35 cellular contexts compared by ENCODE assay signal in the genomic region with DNA sequence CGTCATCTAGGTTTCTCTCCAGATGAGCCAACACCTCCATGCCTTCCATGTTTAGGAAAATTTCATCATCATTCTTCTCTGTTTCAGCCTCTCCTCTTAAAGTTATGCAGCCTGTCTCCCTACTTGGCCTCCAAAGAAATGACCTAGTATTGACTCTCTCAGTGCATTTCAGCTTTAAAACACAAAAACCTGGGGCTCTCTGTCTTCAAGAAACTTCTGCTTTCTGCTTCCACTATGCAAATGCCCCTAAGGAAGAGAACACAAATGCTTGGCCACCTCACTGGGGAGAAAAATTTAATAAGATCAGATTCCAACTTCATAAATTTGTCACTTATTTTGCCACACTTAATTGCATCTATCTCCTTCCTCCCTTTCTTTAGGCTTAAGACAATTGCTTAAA.
"Had no signal": no experiment of that assay in that cellular context is flagged by ENCODE, and none has a peak within 500 bp of the region (broad histone marks: within the 10 kb centered on the region; RNA-seq: fewer than 3 reads in every experiment).

No MANE protein-coding gene starts in this region.

- H3K36me3 Mint-ChIP-seq: activated CD4-positive, alpha-beta memory T cell treated with anti-CD3 and anti-CD28 coated beads for 36 hours; activated CD8-positive, alpha-beta memory T cell treated with anti-CD3 and anti-CD28 coated beads, Interleukin-2, amount 10 ng/mL, durations not matched to agents 7 days and 5 days; activated naive CD4-positive, alpha-beta T cell treated with anti-CD3 and anti-CD28 coated beads, Interleukin-2, amount 50 U/mL, for 24 hours had no signal

- H3K27me3 ChIP-seq: adrenal gland, body of pancreas, cardiac muscle cell, colonic mucosa had no signal

- H3K9me3 Mint-ChIP-seq: activated naive CD4-positive, alpha-beta T cell treated with anti-CD3 and anti-CD28 coated beads, Interleukin-2, amount 50 U/mL, for 24 hours; activated naive CD8-positive, alpha-beta T cell treated with anti-CD3 and anti-CD28 coated beads, Interleukin-2, amount 50 U/mL, for 24 hours; activated T-helper 2 cell treated with anti-CD3 and anti-CD28 coated beads, Interferon-gamma antibody, Interleukin-2, Interleukin-4, amounts not matched to agents 10 μg/mL and 5 μg/mL and 100 μg/mL, durations not matched to agents 14 hours and 24 hours and 36 hours; T-helper 2 cell treated with Interferon-gamma antibody and Interleukin-4, amounts not matched to agents 5 μg/mL and 100 μg/mL, for 36 hours had no signal

- DNase-seq: activated CD4-positive, alpha-beta memory T cell treated with anti-CD3 and anti-CD28 coated beads for 36 hours; activated CD4-positive, alpha-beta T cell treated with anti-CD3 and anti-CD28 coated beads for 36 hours; activated CD4-positive, alpha-beta T cell treated with anti-CD3 and anti-CD28 coated beads, Interleukin-2, amount 10 ng/mL, durations not matched to agents 24 days and 14 days; activated CD4-positive, CD25-positive, alpha-beta regulatory T cell; activated CD4-positive, CD25-positive, alpha-beta regulatory T cell treated with anti-CD3 and anti-CD28 coated beads, Interleukin-2, amount 50 U/mL, for 72 hours; activated CD8-positive, alpha-beta memory T cell treated with anti-CD3 and anti-CD28 coated beads, Interleukin-2, amount 10 ng/mL, durations not matched to agents 7 days and 5 days; activated CD8-positive, alpha-beta memory T cell treated with anti-CD3 and anti-CD28 coated beads, Interleukin-2, amount 50 U/mL, for 4 hours; activated CD8-positive, alpha-beta T cell treated with anti-CD3 and anti-CD28 coated beads, Interleukin-2, amount 10 ng/mL, durations not matched to agents 7 days and 5 days; activated effector memory CD4-positive, alpha-beta T cell treated with anti-CD3 and anti-CD28 coated beads, Interleukin-2, amount 50 U/mL, for 16 hours; activated naive CD4-positive, alpha-beta T cell treated with anti-CD3 and anti-CD28 coated beads for 36 hours; activated naive CD8-positive, alpha-beta T cell treated with anti-CD3 and anti-CD28 coated beads for 36 hours; activated naive CD8-positive, alpha-beta T cell treated with anti-CD3 and anti-CD28 coated beads, Interleukin-2, amount 50 U/mL, for 24 hours; activated T-cell treated with anti-CD3 and anti-CD28 coated beads, Interleukin-2, amount 50 U/mL, for 1 hour; activated T-cell treated with anti-CD3 and anti-CD28 coated beads, Interleukin-2, amount 50 U/mL, for 48 hours; adrenal gland; amygdala; aorta; body of pancreas; central memory CD4-positive, alpha-beta T cell; cerebellar nuclear complex; colonic mucosa; effector CD8-positive, alpha-beta T cell; foreskin fibroblast; head of caudate nucleus; T-helper 17 cell; T1000 had no signal

- H3K27ac ChIP-seq: adrenal gland, body of pancreas, cardiac muscle cell, colonic mucosa, epithelial cell of prostate had no signal

- H3K27me3 Mint-ChIP-seq: activated naive CD8-positive, alpha-beta T cell treated with anti-CD3 and anti-CD28 coated beads, Interleukin-2, amount 50 U/mL, for 24 hours had no signal

- H3K9me3 ChIP-seq: adrenal gland, body of pancreas, colonic mucosa had no signal

- H3K4me1 ChIP-seq: adrenal gland had no signal

- FAIRE-seq: endometrium, endothelial cell of umbilical vein, frontal cortex had no signal

- H3K4me1 Mint-ChIP-seq: activated CD4-positive, alpha-beta T cell treated with anti-CD3 and anti-CD28 coated beads for 36 hours; activated CD4-positive, alpha-beta T cell treated with anti-CD3 and anti-CD28 coated beads, Interleukin-2, amount 10 ng/mL, durations not matched to agents 24 days and 14 days; activated CD8-positive, alpha-beta memory T cell treated with anti-CD3 and anti-CD28 coated beads, Interleukin-2, amount 10 ng/mL, durations not matched to agents 7 days and 5 days; activated naive CD4-positive, alpha-beta T cell treated with anti-CD3 and anti-CD28 coated beads, Interleukin-2, amount 50 U/mL, for 24 hours; activated naive CD8-positive, alpha-beta T cell treated with anti-CD3 and anti-CD28 coated beads for 36 hours; activated naive CD8-positive, alpha-beta T cell treated with anti-CD3 and anti-CD28 coated beads, Interleukin-2, amount 50 U/mL, for 24 hours; T-helper 17 cell had no signal

- ATAC-seq: activated CD4-positive, alpha-beta T cell treated with anti-CD3 and anti-CD28 coated beads for 36 hours; activated CD8-positive, alpha-beta memory T cell treated with anti-CD3 and anti-CD28 coated beads, Interleukin-2, amount 10 ng/mL, durations not matched to agents 7 days and 5 days; activated CD8-positive, alpha-beta T cell treated with anti-CD3 and anti-CD28 coated beads, Interleukin-2, amount 10 ng/mL, durations not matched to agents 7 days and 5 days; activated naive CD8-positive, alpha-beta T cell treated with anti-CD3 and anti-CD28 coated beads, Interleukin-2, amount 50 U/mL, for 24 hours; body of pancreas; T-helper 17 cell had no signal

- H3K4me3 Mint-ChIP-seq: activated CD4-positive, alpha-beta memory T cell treated with anti-CD3 and anti-CD28 coated beads for 36 hours; activated CD4-positive, alpha-beta T cell treated with anti-CD3 and anti-CD28 coated beads for 36 hours; activated CD4-positive, alpha-beta T cell treated with anti-CD3 and anti-CD28 coated beads, Interleukin-2, amount 10 ng/mL, durations not matched to agents 24 days and 14 days; activated CD8-positive, alpha-beta memory T cell treated with anti-CD3 and anti-CD28 coated beads, Interleukin-2, amount 10 ng/mL, durations not matched to agents 7 days and 5 days; activated CD8-positive, alpha-beta T cell treated with anti-CD3 and anti-CD28 coated beads, Interleukin-2, amount 10 ng/mL, durations not matched to agents 7 days and 5 days; activated naive CD4-positive, alpha-beta T cell treated with anti-CD3 and anti-CD28 coated beads for 36 hours; activated naive CD4-positive, alpha-beta T cell treated with anti-CD3 and anti-CD28 coated beads, Interleukin-2, amount 50 U/mL, for 24 hours; activated naive CD8-positive, alpha-beta T cell treated with anti-CD3 and anti-CD28 coated beads for 36 hours; activated naive CD8-positive, alpha-beta T cell treated with anti-CD3 and anti-CD28 coated beads, Interleukin-2, amount 50 U/mL, for 24 hours; activated T-helper 1 cell treated with anti-CD3 and anti-CD28 coated beads, Interleukin-12 subunit alpha, Interleukin-12 subunit beta, Interleukin-2, Interleukin-4 antibody, amounts not matched to agents 30 ng/mL and 10 ng/mL and 1 ng/mL, durations not matched to agents 14 hours and 24 hours and 36 hours; T-helper 17 cell; T-helper 2 cell treated with Interferon-gamma antibody and Interleukin-4, amounts not matched to agents 5 μg/mL and 100 μg/mL, for 36 hours had no signal

- H3K27ac Mint-ChIP-seq: activated CD4-positive, alpha-beta memory T cell treated with anti-CD3 and anti-CD28 coated beads for 36 hours; activated CD4-positive, alpha-beta T cell treated with anti-CD3 and anti-CD28 coated beads for 36 hours; activated CD4-positive, alpha-beta T cell treated with anti-CD3 and anti-CD28 coated beads, Interleukin-2, amount 10 ng/mL, durations not matched to agents 24 days and 14 days; activated CD8-positive, alpha-beta memory T cell treated with anti-CD3 and anti-CD28 coated beads, Interleukin-2, amount 10 ng/mL, durations not matched to agents 7 days and 5 days; activated CD8-positive, alpha-beta T cell treated with anti-CD3 and anti-CD28 coated beads, Interleukin-2, amount 10 ng/mL, durations not matched to agents 7 days and 5 days; activated naive CD4-positive, alpha-beta T cell treated with anti-CD3 and anti-CD28 coated beads for 36 hours; activated naive CD8-positive, alpha-beta T cell treated with anti-CD3 and anti-CD28 coated beads for 36 hours; activated naive CD8-positive, alpha-beta T cell treated with anti-CD3 and anti-CD28 coated beads, Interleukin-2, amount 50 U/mL, for 24 hours; activated T-helper 1 cell treated with anti-CD3 and anti-CD28 coated beads, Interleukin-12 subunit alpha, Interleukin-12 subunit beta, Interleukin-2, Interleukin-4 antibody, amounts not matched to agents 30 ng/mL and 10 ng/mL and 1 ng/mL, durations not matched to agents 14 hours and 24 hours and 36 hours; activated T-helper 2 cell treated with anti-CD3 and anti-CD28 coated beads, Interferon-gamma antibody, Interleukin-2, Interleukin-4, amounts not matched to agents 10 μg/mL and 5 μg/mL and 100 μg/mL, durations not matched to agents 14 hours and 24 hours and 36 hours; T-helper 17 cell; T-helper 2 cell treated with Interferon-gamma antibody and Interleukin-4, amounts not matched to agents 5 μg/mL and 100 μg/mL, for 36 hours had no signal

- H3K36me3 ChIP-seq: adrenal gland, cardiac muscle cell, colonic mucosa had no signal

- H3K4me3 ChIP-seq: adrenal gland, body of pancreas, cardiac muscle cell, colonic mucosa had no signal
